ENCODE assay signal across 3 cellular contexts in the genomic region with DNA sequence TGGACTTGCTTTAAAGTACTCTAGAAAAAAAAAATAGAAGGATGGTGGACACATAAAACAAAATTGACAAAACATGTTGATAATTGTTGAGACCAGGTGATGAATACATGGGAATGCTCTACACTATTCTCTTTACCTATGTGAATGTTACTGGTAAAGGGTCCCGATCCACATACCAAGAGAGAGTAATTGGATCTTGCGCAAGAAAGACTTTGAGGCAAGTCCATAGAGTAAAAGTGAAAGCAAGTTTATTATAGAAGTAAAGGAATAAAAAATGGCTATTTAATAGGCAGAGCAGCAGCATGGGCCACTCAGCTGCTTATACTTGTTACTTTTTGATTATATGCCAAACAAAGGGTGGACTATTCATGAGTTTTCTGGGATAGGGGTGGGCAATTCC.
TF ChIP-seq lines count a peak whose summit lies in the region.

No MANE protein-coding gene starts in this region.

TF ChIP-seq in liver, 16 proteins besides CTCF, POLR2A, EP300 and RAD21:
- TF ChIP-seq RXRA (IDR thresholded peaks at IDR 0.05) (no peak), HNF4A (conservative IDR thresholded peaks at IDR 0.05) (peak; percentile 47 to 54)

TF ChIP-seq in HepG2, 621 proteins besides CTCF, POLR2A, EP300 and RAD21:
- TF ChIP-seq PHF20 (CRISPR knock-in tag; IDR thresholded peaks at IDR 0.05) (no peak), ZNF138 (CRISPR knock-in tag; IDR thresholded peaks at IDR 0.05; ENCODE audit: low read depth) (no peak), GATAD1 (CRISPR knock-in tag; IDR thresholded peaks at IDR 0.05) (no peak), ZC3H4 (CRISPR knock-in tag; IDR thresholded peaks at IDR 0.05; ENCODE audit: borderline replicate concordance) (no peak), ZNF446 (CRISPR knock-in tag; IDR thresholded peaks at IDR 0.05) (no peak), RFXAP (CRISPR knock-in tag; IDR thresholded peaks at IDR 0.05; ENCODE audit: borderline replicate concordance) (no peak)
- TF ChIP-seq, protein P1, sequence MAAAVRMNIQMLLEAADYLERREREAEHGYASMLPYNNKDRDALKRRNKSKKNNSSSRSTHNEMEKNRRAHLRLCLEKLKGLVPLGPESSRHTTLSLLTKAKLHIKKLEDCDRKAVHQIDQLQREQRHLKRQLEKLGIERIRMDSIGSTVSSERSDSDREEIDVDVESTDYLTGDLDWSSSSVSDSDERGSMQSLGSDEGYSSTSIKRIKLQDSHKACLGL (CRISPR knock-in tag; IDR thresholded peaks at IDR 0.05), result no peak
- TF ChIP-seq, protein P2, sequence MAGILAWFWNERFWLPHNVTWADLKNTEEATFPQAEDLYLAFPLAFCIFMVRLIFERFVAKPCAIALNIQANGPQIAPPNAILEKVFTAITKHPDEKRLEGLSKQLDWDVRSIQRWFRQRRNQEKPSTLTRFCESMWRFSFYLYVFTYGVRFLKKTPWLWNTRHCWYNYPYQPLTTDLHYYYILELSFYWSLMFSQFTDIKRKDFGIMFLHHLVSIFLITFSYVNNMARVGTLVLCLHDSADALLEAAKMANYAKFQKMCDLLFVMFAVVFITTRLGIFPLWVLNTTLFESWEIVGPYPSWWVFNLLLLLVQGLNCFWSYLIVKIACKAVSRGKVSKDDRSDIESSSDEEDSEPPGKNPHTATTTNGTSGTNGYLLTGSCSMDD (CRISPR knock-in tag; IDR thresholded peaks at IDR 0.05), result no peak

TF ChIP-seq in IMR-90, 13 proteins besides CTCF, POLR2A, EP300 and RAD21:
- TF ChIP-seq, protein P3, sequence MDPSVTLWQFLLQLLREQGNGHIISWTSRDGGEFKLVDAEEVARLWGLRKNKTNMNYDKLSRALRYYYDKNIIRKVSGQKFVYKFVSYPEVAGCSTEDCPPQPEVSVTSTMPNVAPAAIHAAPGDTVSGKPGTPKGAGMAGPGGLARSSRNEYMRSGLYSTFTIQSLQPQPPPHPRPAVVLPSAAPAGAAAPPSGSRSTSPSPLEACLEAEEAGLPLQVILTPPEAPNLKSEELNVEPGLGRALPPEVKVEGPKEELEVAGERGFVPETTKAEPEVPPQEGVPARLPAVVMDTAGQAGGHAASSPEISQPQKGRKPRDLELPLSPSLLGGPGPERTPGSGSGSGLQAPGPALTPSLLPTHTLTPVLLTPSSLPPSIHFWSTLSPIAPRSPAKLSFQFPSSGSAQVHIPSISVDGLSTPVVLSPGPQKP (IDR thresholded peaks at IDR 0.05; ENCODE audit: borderline replicate concordance, low read depth, low read length), result no peak
- TF ChIP-seq CEBPB (IDR thresholded peaks at IDR 0.05; ENCODE audit: low read depth, low read length), result peak; percentile 59
